Comparison of ENCODE assay signal across 16 cellular contexts in the genomic region with DNA sequence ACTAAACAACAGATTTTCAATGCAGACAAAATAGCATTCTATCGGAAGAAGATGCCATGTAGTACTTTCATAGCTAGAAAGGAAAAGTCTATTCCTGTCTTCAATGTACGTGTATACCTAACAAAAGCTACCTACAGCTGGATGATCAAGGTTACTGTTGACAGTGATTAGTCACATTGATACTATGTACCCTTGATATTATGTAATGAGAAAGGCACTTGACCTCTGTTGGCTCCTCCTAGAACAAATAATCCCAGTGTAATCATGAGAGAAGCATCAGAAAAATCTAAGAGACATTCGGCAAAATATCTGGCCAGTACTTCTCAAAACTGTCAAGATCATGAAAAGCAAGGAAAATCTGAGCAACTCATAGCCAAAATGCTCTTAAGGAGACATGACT. TPM values are rescaled to one million over a fixed set of nuclear protein-coding genes. Genes with fewer than 3 reads are reported as not detected.
A peak's percentile ranks its signal among the peaks of the same experiment; 100 is the strongest.
DNase-seq lines count a peak whose midpoint lies in the region; ATAC-seq and TF ChIP-seq lines count a peak whose summit lies in the region.
"Had no signal": no experiment of that assay in that cellular context is flagged by ENCODE, and none has a peak within 500 bp of the region (broad histone marks: within the 10 kb centered on the region; RNA-seq: fewer than 3 reads in every experiment).

No MANE protein-coding gene starts in this region.

- H3K4me1 ChIP-seq in PC-3 (ENCODE audit: insufficient read depth, low read length): no peaks in the 10 kb centered on the region
- H3K4me1 ChIP-seq in hepatocyte (ENCODE audit: insufficient read depth): peaks cover 11% of the 10 kb centered on the region
- no peaks in the 10 kb centered on the region for H3K4me1 ChIP-seq in ovary (ENCODE audit: insufficient read depth)

- no peaks in the 10 kb centered on the region for H3K9me3 Mint-ChIP-seq in nephron

- CTCF ChIA-PET in PC-3 (lab: Charles Lee): no interaction called here

- H3K4me2 ChIP-seq in PC-3 (ENCODE audit: low read length): no peak overlapping the region
- H3K4me2 ChIP-seq in hepatocyte: peak overlapping the region; percentile 16

- no TSS peak for BruUV-seq in PC-3 (replicated peaks; lab: Mats Ljungman, UMichigan)

- DNase-seq in HuH-7.5 (ENCODE audit: low spot score) (peak; percentile 19), PC-3 (peak; percentile 7), hepatocyte (ENCODE audit: low spot score) (peak; percentile 8), NCI-H446 treated with DMSO at 0.1 percent for 48 hours (lab: John Stamatoyannopoulos, UW) (no peak), middle frontal gyrus (ENCODE audit: extremely low spot score, low spot score) (no peak), ovary (no peak)
- DNase-seq: COR-L47, NCI-H1105 treated with DMSO at 0.1 percent for 48 hours, NCI-H1930, NCI-H2171 treated with DMSO at 0.1 percent for 48 hours, NCI-H526, SHP77 treated with DMSO at 0.1 percent for 48 hours had no signal

- H3K27ac Mint-ChIP-seq in nephron: peak overlapping the region in 2 of 3 experiments; percentile 15
- H3K27ac Mint-ChIP-seq: CD14-positive monocyte had no signal

- H4K20me1 ChIP-seq in PC-3 (ENCODE audit: low read length): no peaks in the 10 kb centered on the region
- no peaks in the 10 kb centered on the region for H4K20me1 ChIP-seq in hepatocyte (ENCODE audit: insufficient read depth, poor library complexity, severe bottlenecking)

- H3K27me3 Mint-ChIP-seq in nephron (ENCODE audit: low read depth): no peaks in the 10 kb centered on the region

- TF ChIP-seq POLR2A in ovary (IDR thresholded peaks at IDR 0.05): no peak

- no peak overlapping the region for H3K9ac ChIP-seq in PC-3 (ENCODE audit: low read length)

- H3K79me2 ChIP-seq in PC-3 (ENCODE audit: low read length): no peaks in the 10 kb centered on the region
- no peaks in the 10 kb centered on the region for H3K79me2 ChIP-seq in hepatocyte

- H3K27ac ChIP-seq in PC-3 (ENCODE audit: low read length) (no peak overlapping the region), hepatocyte (no peak overlapping the region), ovary (no peak overlapping the region)

- H3K27me3 ChIP-seq in PC-3 (ENCODE audit: low read length) (no peaks in the 10 kb centered on the region), hepatocyte (no peaks in the 10 kb centered on the region), ovary (no peaks in the 10 kb centered on the region)

- no peak overlapping the region for H3K4me3 Mint-ChIP-seq in nephron
- H3K4me3 Mint-ChIP-seq: CD14-positive monocyte had no signal

- no peak for TF ChIP-seq EP300 in ovary (IDR thresholded peaks at IDR 0.05)

- H2AFZ ChIP-seq in PC-3 (ENCODE audit: low read length) (no peak overlapping the region), hepatocyte (no peak overlapping the region)

- H3K36me3 ChIP-seq in PC-3 (ENCODE audit: low read depth, low read length) (no peaks in the 10 kb centered on the region), hepatocyte (replicated peaks; ENCODE audit: insufficient read depth, low read depth) (no peaks in the 10 kb centered on the region), ovary (no peaks in the 10 kb centered on the region)

- no peak overlapping the region for H3K4me3 ChIP-seq in PC-3 (ENCODE audit: low read length)
- no peak overlapping the region for H3K4me3 ChIP-seq in hepatocyte
- no peak overlapping the region for H3K4me3 ChIP-seq in ovary
- H3K4me3 ChIP-seq: GM12878 had no signal

- 70% methylated on average over 3 of the region's 3 CpGs for WGBS in hepatocyte (ENCODE audit: low lambda C conversion rate, missing lambda C conversion rate)
- WGBS in ovary, 3 donors: 63 to 78% (median 69%) methylated on average over 3 of the region's 3 CpGs

- ATAC-seq in PC-3: no peak
- no peak for ATAC-seq in HG03457 (IDR thresholded peaks at IDR 0.05; ENCODE audit: unreplicated experiment)
- ATAC-seq: GM12878 had no signal

- no peaks in the 10 kb centered on the region for H3K9me2 ChIP-seq in PC-3 (replicated peaks; ENCODE audit: low read length)
- no peaks in the 10 kb centered on the region for H3K9me2 ChIP-seq in hepatocyte (replicated peaks; ENCODE audit: insufficient read depth)

- H3K36me3 Mint-ChIP-seq in nephron (ENCODE audit: low read depth): no peaks in the 10 kb centered on the region
- H3K36me3 Mint-ChIP-seq: CD14-positive monocyte had no signal

- POLR2A ChIA-PET in PC-3 (lab: Charles Lee; ENCODE audit: unreplicated experiment): no interaction called here

- H3F3A ChIP-seq in PC-3 (ENCODE audit: low read length, unreplicated experiment): no peaks in the 10 kb centered on the region

- H3K9me3 ChIP-seq in PC-3 (ENCODE audit: low read length) (peaks cover 3% of the 10 kb centered on the region; the same call in 1 of the 2 replicates), hepatocyte (ENCODE audit: low read depth) (no peaks in the 10 kb centered on the region), ovary (no peaks in the 10 kb centered on the region)

- TF ChIP-seq CTCF in PC-3 (conservative IDR thresholded peaks at IDR 0.05; ENCODE audit: low read depth, low read length) (no peak), hepatocyte (IDR thresholded peaks at IDR 0.05; ENCODE audit: poor library complexity) (no peak), nephron (IDR thresholded peaks at IDR 0.05; ENCODE audit: unreplicated experiment in 3 of 3) (no peak), ovary (IDR thresholded peaks at IDR 0.05) (no peak)

- intact Hi-C loops in PC-3 (cut with micrococcal nuclease) (no loop called here), ovary (cut with DNase I) (no loop called here)

- peaks cover 5% of the 10 kb centered on the region for H3K4me1 Mint-ChIP-seq in nephron
- H3K4me1 Mint-ChIP-seq: CD14-positive monocyte had no signal

RNA-seq across cellular contexts. Expression of a gene that starts 44.4 kb away (rescaled TPM):
- total RNA-seq in PC-3 (2014; rRNA removed) (not detected in 2 replicates), hepatocyte (3.5 and 6.5 TPM in 2 replicates), ovary (1 to 10 TPM in 3 of 7 donors, under 1 TPM in 2, not detected in 2; 0.38 to 2.2 (median 1.1) TPM)
- polyA plus RNA-seq in hepatocyte (0.23 and 0.44 TPM in 2 replicates), ovary (under 1 TPM; 0.01 to 0.10 TPM)
- total RNA-seq: GM12878 had no signal
- polyA plus RNA-seq: CD14-positive monocyte had no signal

Comparison
In these comparisons a context has a peak if more than half of its experiments do, and no peak if none do; other contexts are left out.
1. DNase-seq: peak in HuH-7.5 (single experiment), PC-3 (single experiment) and hepatocyte (single experiment); none in NCI-H446 treated with DMSO at 0.1 percent for 48 hours (single experiment), middle frontal gyrus (single experiment) and ovary (0 of 5).